ENCODE assay signal across 1 cellular context in genomic region chr12:55933158-55933798, GRCh38.
TF ChIP-seq lines count a peak whose summit lies in the region.

No MANE protein-coding gene starts in this region.

TF ChIP-seq in endothelial cell of umbilical vein, 7 proteins besides CTCF, POLR2A, EP300 and RAD21:
- TF ChIP-seq EZH2 (IDR thresholded peaks at IDR 0.05; ENCODE audit: borderline replicate concordance, low read depth, low read length, severe bottlenecking) (no peak), FOS (IDR thresholded peaks at IDR 0.05; ENCODE audit: borderline replicate concordance, insufficient read depth, low read length) (no peak), MAX (IDR thresholded peaks at IDR 0.05; ENCODE audit: insufficient read depth, insufficient read length) (no peak), MYC (IDR thresholded peaks at IDR 0.05; ENCODE audit: low read depth, low read length) (no peak), POLR2AphosphoS5 (IDR thresholded peaks at IDR 0.05; ENCODE audit: insufficient read depth, low read depth, low read length) (no peak), JUN (IDR thresholded peaks at IDR 0.05; ENCODE audit: borderline replicate concordance, insufficient read depth, insufficient read length, low read depth) (no peak), GATA2 (IDR thresholded peaks at IDR 0.05; ENCODE audit: insufficient read depth, insufficient read length, low read depth, low read length) (no peak)
